1 cellular context compared by ENCODE assay signal in the genomic region with DNA sequence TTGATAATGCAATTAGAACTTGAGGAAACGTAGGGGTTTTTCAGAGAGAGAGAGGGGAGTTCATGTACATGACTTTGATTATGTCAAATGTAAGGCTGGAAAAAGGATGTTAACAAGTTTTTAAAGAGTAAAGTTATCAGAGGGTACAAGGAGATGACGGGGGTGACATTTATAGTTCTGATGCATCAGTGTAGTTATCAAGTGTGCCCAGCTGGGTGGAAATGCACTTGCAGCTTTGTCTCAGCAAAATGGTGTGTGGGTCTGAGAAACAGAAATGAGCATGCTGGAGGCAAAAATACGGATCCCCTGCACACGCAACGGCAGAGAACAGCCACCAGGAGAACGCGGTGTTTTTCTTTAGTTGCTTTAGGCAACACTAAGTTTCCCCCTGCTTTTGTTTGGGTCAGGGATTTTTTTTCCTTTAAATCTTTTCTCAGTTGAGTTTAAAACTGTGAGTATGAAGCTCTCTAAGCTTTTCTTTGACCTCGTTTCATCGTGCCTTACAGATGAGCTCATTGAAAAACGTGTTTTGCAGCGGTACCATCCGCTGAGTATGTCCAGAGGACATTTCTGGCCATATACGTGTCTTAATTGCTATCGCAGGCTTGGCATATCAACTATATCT.
TF ChIP-seq lines count a peak whose summit lies in the region.

No MANE protein-coding gene starts in this region.

TF ChIP-seq in GM23338, 12 proteins besides CTCF, POLR2A, EP300 and RAD21:
- TF ChIP-seq, protein P1, sequence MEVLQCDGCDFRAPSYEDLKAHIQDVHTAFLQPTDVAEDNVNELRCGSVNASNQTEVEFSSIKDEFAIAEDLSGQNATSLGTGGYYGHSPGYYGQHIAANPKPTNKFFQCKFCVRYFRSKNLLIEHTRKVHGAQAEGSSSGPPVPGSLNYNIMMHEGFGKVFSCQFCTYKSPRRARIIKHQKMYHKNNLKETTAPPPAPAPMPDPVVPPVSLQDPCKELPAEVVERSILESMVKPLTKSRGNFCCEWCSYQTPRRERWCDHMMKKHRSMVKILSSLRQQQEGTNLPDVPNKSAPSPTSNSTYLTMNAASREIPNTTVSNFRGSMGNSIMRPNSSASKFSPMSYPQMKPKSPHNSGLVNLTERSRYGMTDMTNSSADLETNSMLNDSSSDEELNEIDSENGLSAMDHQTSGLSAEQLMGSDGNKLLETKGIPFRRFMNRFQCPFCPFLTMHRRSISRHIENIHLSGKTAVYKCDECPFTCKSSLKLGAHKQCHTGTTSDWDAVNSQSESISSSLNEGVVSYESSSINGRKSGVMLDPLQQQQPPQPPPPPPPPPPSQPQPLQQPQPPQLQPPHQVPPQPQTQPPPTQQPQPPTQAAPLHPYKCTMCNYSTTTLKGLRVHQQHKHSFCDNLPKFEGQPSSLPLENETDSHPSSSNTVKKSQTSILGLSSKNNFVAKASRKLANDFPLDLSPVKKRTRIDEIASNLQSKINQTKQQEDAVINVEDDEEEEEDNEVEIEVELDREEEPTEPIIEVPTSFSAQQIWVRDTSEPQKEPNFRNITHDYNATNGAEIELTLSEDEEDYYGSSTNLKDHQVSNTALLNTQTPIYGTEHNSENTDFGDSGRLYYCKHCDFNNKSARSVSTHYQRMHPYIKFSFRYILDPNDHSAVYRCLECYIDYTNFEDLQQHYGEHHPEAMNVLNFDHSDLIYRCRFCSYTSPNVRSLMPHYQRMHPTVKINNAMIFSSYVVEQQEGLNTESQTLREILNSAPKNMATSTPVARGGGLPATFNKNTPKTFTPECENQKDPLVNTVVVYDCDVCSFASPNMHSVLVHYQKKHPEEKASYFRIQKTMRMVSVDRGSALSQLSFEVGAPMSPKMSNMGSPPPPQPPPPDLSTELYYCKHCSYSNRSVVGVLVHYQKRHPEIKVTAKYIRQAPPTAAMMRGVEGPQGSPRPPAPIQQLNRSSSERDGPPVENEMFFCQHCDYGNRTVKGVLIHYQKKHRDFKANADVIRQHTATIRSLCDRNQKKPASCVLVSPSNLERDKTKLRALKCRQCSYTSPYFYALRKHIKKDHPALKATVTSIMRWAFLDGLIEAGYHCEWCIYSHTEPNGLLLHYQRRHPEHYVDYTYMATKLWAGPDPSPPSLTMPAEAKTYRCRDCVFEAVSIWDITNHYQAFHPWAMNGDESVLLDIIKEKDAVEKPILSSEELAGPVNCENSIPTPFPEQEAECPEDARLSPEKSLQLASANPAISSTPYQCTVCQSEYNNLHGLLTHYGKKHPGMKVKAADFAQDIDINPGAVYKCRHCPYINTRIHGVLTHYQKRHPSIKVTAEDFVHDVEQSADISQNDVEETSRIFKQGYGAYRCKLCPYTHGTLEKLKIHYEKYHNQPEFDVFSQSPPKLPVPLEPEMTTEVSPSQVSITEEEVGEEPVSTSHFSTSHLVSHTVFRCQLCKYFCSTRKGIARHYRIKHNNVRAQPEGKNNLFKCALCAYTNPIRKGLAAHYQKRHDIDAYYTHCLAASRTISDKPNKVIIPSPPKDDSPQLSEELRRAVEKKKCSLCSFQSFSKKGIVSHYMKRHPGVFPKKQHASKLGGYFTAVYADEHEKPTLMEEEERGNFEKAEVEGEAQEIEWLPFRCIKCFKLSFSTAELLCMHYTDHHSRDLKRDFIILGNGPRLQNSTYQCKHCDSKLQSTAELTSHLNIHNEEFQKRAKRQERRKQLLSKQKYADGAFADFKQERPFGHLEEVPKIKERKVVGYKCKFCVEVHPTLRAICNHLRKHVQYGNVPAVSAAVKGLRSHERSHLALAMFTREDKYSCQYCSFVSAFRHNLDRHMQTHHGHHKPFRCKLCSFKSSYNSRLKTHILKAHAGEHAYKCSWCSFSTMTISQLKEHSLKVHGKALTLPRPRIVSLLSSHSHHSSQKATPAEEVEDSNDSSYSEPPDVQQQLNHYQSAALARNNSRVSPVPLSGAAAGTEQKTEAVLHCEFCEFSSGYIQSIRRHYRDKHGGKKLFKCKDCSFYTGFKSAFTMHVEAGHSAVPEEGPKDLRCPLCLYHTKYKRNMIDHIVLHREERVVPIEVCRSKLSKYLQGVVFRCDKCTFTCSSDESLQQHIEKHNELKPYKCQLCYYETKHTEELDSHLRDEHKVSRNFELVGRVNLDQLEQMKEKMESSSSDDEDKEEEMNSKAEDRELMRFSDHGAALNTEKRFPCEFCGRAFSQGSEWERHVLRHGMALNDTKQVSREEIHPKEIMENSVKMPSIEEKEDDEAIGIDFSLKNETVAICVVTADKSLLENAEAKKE (CRISPR knock-in tag; IDR thresholded peaks at IDR 0.05): no peak
- TF ChIP-seq POLR2AphosphoS5 (IDR thresholded peaks at IDR 0.05; ENCODE audit: low read depth): no peak
TF ChIP-seq in GM23338: peak in this region for 0.
